ENCODE assay signal across 8 cellular contexts in the genomic region with DNA sequence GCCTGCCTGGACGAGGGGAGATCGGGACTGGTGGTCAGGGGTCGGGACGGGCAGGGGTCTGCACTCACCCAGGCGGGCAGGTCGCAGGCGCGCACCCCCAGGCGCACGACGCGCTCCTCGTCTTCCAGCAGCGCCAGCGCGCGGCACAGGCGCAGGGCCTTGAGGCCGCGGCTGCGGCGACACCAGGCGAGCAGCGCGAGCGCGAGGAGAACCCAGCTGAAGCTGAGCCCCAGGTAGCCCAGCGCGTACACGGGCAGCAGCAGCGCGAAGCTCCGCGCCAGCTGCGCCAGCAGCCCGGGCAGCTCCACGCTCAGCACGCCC. TPM values are rescaled to one million over a fixed set of nuclear protein-coding genes. Genes with fewer than 3 reads are reported as not detected.
DNase-seq lines count a peak whose midpoint lies in the region; ATAC-seq and TF ChIP-seq lines count a peak whose summit lies in the region.

No MANE protein-coding gene starts in this region.

- in situ Hi-C loops in transverse colon (cut with MboI; ENCODE audit: low pct_ligation_motif_present in 1 of 4, low pct_unique_long_range_greater_than_20kb in 1 of 4, low sequenced_read_pairs in 3 of 4): no loop called here

- TF ChIP-seq EP300 in transverse colon (IDR thresholded peaks at IDR 0.05; ENCODE audit: low read depth): no peak

- H3K27ac ChIP-seq in transverse colon: peak overlapping the region; percentile 98 to 100 (median 100)

- H3K9me3 ChIP-seq in BE2C (no peaks in the 10 kb centered on the region), transverse colon (no peaks in the 10 kb centered on the region)

- DNase-seq in BE2C (peak; percentile 82), NCI-H2171 (lab: John Stamatoyannopoulos, UW) (peak; percentile 55), fibroblast of pulmonary artery (ENCODE audit: low read depth) (peak; percentile 84), nephron progenitor cell (no peak), transverse colon (no peak)
- peak; percentile 73 to 82 for DNase-seq in activated T-cell treated with anti-CD3 and anti-CD28 coated beads, Interleukin-2, amount 50 U/mL, for 72 hours

- H3K36me3 ChIP-seq in BE2C (no peaks in the 10 kb centered on the region), transverse colon (no peaks in the 10 kb centered on the region)

- intact Hi-C loops in transverse colon (cut with DNase I; ENCODE audit: low total_unique reads): no loop called here

- peak overlapping the region; percentile 60 to 89 for H3K4me3 Mint-ChIP-seq in activated T-cell treated with anti-CD3 and anti-CD28 coated beads, Interleukin-2, amount 50 U/mL, for 72 hours
- H3K4me3 Mint-ChIP-seq in nephron progenitor cell: peak overlapping the region; percentile 89

- H3K4me1 ChIP-seq in BE2C (no peaks in the 10 kb centered on the region; the same call in 1 of the 2 replicates), transverse colon (peaks cover 5 to 46% (median 16%) of the 10 kb centered on the region in 4 donors)

- H3K36me3 Mint-ChIP-seq in activated T-cell treated with anti-CD3 and anti-CD28 coated beads, Interleukin-2, amount 50 U/mL, for 72 hours (ENCODE audit: insufficient read depth in 2 of 2): peaks cover 7 to 8% of the 10 kb centered on the region in 2 donors
- H3K36me3 Mint-ChIP-seq in nephron progenitor cell (ENCODE audit: low read depth): peaks cover 11% of the 10 kb centered on the region

- peaks cover 52% of the 10 kb centered on the region for H3K4me1 Mint-ChIP-seq in activated T-cell treated with anti-CD3 and anti-CD28 coated beads, Interleukin-2, amount 50 U/mL, for 72 hours (ENCODE audit: low read depth)
- peaks cover 28% of the 10 kb centered on the region for H3K4me1 Mint-ChIP-seq in nephron progenitor cell

- WGBS in transverse colon (ENCODE audit: low coverage in 1 of 2), 2 donors: 0% methylated on average over 1 of the region's 38 CpGs; no CpG with 5 or more reads in 1 of the 2 donors

- TF ChIP-seq CTCF in BE2C (IDR thresholded peaks at IDR 0.05; ENCODE audit: low read depth, low read length): no peak
- no peak for TF ChIP-seq CTCF in fibroblast of pulmonary artery (IDR thresholded peaks at IDR 0.05; ENCODE audit: low read length, missing control alignments)
- no peak for TF ChIP-seq CTCF in nephron progenitor cell (IDR thresholded peaks at IDR 0.05)
- TF ChIP-seq CTCF in transverse colon (IDR thresholded peaks at IDR 0.05): no peak

- ATAC-seq in GM18511 (IDR thresholded peaks at IDR 0.05; ENCODE audit: unreplicated experiment) (peak; percentile 56), HG02970 (IDR thresholded peaks at IDR 0.05; ENCODE audit: low FRiP score, unreplicated experiment) (peak; percentile 42)
- ATAC-seq in activated T-cell treated with anti-CD3 and anti-CD28 coated beads, Interleukin-2, amount 50 U/mL, for 72 hours (replicated peaks in 1 of 2): peak; percentile 68 to 76

- H3K27me3 Mint-ChIP-seq in activated T-cell treated with anti-CD3 and anti-CD28 coated beads, Interleukin-2, amount 50 U/mL, for 72 hours (ENCODE audit: low read depth): no peaks in the 10 kb centered on the region
- H3K27me3 Mint-ChIP-seq in nephron progenitor cell (ENCODE audit: low read depth, poor library complexity): peaks cover 24% of the 10 kb centered on the region

- no peak for TF ChIP-seq POLR2A in transverse colon (IDR thresholded peaks at IDR 0.05)

- H3K4me3 ChIP-seq in BE2C (ENCODE audit: low read depth, low read length) (peak overlapping the region; percentile 75), fibroblast of pulmonary artery (replicated peaks; ENCODE audit: low read depth, low read length) (peak overlapping the region; percentile 78), transverse colon (peak overlapping the region; percentile 69 to 98 (median 88))

- H3K27me3 ChIP-seq in BE2C (no peaks in the 10 kb centered on the region), transverse colon (no peaks in the 10 kb centered on the region)

- H3K27ac Mint-ChIP-seq in activated T-cell treated with anti-CD3 and anti-CD28 coated beads, Interleukin-2, amount 50 U/mL, for 72 hours: no peak overlapping the region
- H3K27ac Mint-ChIP-seq in nephron progenitor cell: no peak overlapping the region

- H3K9me3 Mint-ChIP-seq in activated T-cell treated with anti-CD3 and anti-CD28 coated beads, Interleukin-2, amount 50 U/mL, for 72 hours: no peaks in the 10 kb centered on the region
- H3K9me3 Mint-ChIP-seq in nephron progenitor cell: no peaks in the 10 kb centered on the region

RNA-seq across cellular contexts. Expression of a gene that starts 0.3 kb away (rescaled TPM):
- 21.7 TPM for polyA plus RNA-seq in BE2C (2012; ENCODE audit: insufficient read depth, insufficient read length, low read depth)
- total RNA-seq in activated T-cell treated with anti-CD3 and anti-CD28 coated beads, Interleukin-2, amount 50 U/mL, for 72 hours: 10 to 100 TPM; 68.6 to 68.8 TPM
- total RNA-seq in transverse colon: 100 to 1,000 TPM in 1 of 4 donors, 10 to 100 TPM in 3; 78.6 to 113 (median 87.3) TPM

RNA-seq across cellular contexts. Expression of a gene that starts 27.4 kb away (rescaled TPM):
- 26.5 TPM for polyA plus RNA-seq in BE2C (2012; ENCODE audit: insufficient read depth, insufficient read length, low read depth)
- total RNA-seq in activated T-cell treated with anti-CD3 and anti-CD28 coated beads, Interleukin-2, amount 50 U/mL, for 72 hours: 10 to 100 TPM; 14.2 to 14.9 TPM
- 100 to 1,000 TPM in 1 of 4 donors, 10 to 100 TPM in 3; 24.3 to 105 (median 51.5) TPM for total RNA-seq in transverse colon

Comparison
In these comparisons a context has a peak if more than half of its experiments do, and no peak if none do; other contexts are left out.
1. DNase-seq: peak in BE2C (single experiment), NCI-H2171 (single experiment), activated T-cell treated with anti-CD3 and anti-CD28 coated beads, Interleukin-2, amount 50 U/mL, for 72 hours (2 of 2) and fibroblast of pulmonary artery (single experiment); none in nephron progenitor cell (single experiment) and transverse colon (single experiment).
2. Peak in every context shown above with its lines, with median percentiles within 50 percentile points of each other: H3K4me3 ChIP-seq and ATAC-seq.